In the genomic region with DNA sequence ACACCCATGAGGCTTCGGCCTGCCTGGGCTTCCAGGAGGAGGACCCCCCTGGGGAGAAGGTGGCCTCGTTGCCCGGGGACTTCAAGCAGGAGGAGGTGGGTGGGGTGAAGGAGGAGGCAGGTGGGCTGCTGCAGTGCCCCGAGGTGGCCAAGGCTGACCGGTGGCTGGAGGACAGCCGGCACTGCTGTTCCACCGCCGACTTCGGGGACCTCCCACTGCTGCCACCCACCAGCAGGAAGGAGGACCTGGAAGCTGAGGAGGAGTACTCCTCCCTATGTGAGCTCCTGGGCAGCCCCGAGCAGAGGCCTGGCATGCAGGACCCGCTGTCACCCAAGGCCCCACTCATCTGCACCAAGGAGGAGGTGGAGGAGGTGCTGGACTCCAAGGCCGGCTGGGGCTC, we compare ENCODE assay signal across 25 cellular contexts.
"Had no signal": no experiment of that assay in that cellular context is flagged by ENCODE, and none has a peak within 500 bp of the region (broad histone marks: within the 10 kb centered on the region; RNA-seq: fewer than 3 reads in every experiment).

No MANE protein-coding gene starts in this region.

- H3K4me1 ChIP-seq: right lobe of liver had no signal

- H3K27me3 ChIP-seq: ovary, right lobe of liver, sigmoid colon, suprapubic skin, testis, tibial artery, transverse colon, upper lobe of left lung, vagina had no signal

- H3K9me3 ChIP-seq: ovary, psoas muscle, right lobe of liver, sigmoid colon, suprapubic skin, testis, tibial artery, transverse colon, upper lobe of left lung, vagina had no signal

- H2AFZ ChIP-seq: parathyroid adenoma had no signal

- H3K4me3 ChIP-seq: ovary, psoas muscle, right lobe of liver, sigmoid colon, suprapubic skin, testis, tibial artery, transverse colon, upper lobe of left lung, vagina had no signal

- DNase-seq: naive thymus-derived CD4-positive, alpha-beta T cell; natural killer cell; occipital lobe; ovary; right lobe of liver; sigmoid colon; small intestine; stimulated activated CD4-positive, alpha-beta T cell treated with anti-CD3 and anti-CD28 coated beads, Interleukin-15, amount 100 ng/mL, for 24 hours; stimulated activated CD4-positive, alpha-beta T cell treated with anti-CD3 and anti-CD28 coated beads, Interleukin-2, amount 100 ng/mL, for 24 hours; stimulated activated CD4-positive, alpha-beta T cell treated with anti-CD3 and anti-CD28 coated beads, Interleukin-2, amount 100 ng/mL, for 48 hours; stimulated activated CD4-positive, alpha-beta T cell treated with anti-CD3 and anti-CD28 coated beads, Interleukin-4, amount 100 ng/mL, for 24 hours; stimulated activated naive CD4-positive, alpha-beta T cell; stimulated activated naive CD8-positive, alpha-beta T cell treated with anti-CD3 and anti-CD28 coated beads, Interleukin-15, amount 100 ng/mL, for 72 hours; stimulated activated naive CD8-positive, alpha-beta T cell treated with anti-CD3 and anti-CD28 coated beads, Interleukin-15, Interleukin-2, amounts not matched to agents 100 U/mL and 50 U/mL, for 24 hours; substantia nigra; testis; tibial artery; transverse colon had no signal

- H3K9ac ChIP-seq: parathyroid adenoma had no signal

- H3K36me3 ChIP-seq: ovary, transverse colon had no signal

- H3K27ac ChIP-seq: ovary, parathyroid adenoma, psoas muscle, right lobe of liver, sigmoid colon, suprapubic skin, testis, tibial artery, transverse colon, upper lobe of left lung, vagina had no signal

- ATAC-seq: naive thymus-derived CD4-positive, alpha-beta T cell; natural killer cell; psoas muscle; right cardiac atrium; right lobe of liver; stimulated activated memory B cell treated with anti-CD40 and anti-IgM and Interleukin-4, amounts not matched to agents 10 μg/mL and 1 μg/mL and 100 μg/mL, for 72 hours; stimulated activated naive CD8-positive, alpha-beta T cell treated with anti-CD3 and anti-CD28 coated beads, Interleukin-15, amount 100 ng/mL, for 72 hours; stimulated activated naive CD8-positive, alpha-beta T cell treated with anti-CD3 and anti-CD28 coated beads, Interleukin-15, Interleukin-2, amounts not matched to agents 100 U/mL and 50 U/mL, for 24 hours had no signal
